1 cellular context compared by ENCODE assay signal in the genomic region with DNA sequence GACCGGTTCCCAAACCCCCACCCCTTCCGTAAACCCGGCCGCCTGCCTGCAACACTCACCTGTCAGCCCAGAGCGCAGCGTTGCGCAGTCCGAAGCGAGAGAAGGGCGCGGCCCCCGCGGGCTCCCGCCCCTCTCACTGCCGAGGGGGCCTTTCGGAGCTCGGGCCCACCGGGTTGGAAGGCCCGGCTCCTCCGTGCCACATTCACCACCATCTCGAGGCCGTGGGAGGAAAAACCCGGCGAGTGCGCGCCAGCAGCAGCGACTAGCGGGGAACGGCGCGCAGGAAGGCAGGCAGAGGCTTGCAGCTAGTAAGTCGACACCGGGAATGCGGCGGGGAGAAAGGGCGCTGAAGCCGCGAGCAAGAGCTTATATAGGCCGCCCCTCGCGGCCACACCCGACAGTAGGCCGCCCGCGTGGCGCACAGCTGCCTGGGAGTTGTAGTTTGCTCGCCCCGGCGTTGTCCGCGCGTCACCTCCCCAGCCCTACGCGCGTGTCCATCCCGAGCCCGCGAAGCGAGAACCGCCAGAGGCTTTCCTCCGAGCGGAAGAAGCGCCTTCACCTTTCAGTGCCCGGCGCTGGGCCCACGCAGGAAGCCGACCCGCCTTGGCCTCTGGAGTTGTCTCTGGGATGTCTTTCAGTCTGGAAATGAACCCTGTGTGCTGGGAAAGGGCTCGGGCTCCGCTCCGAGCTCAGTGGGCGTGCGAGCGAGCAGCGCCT.
TF ChIP-seq lines count a peak whose summit lies in the region.

No MANE protein-coding gene starts in this region.

TF ChIP-seq in HepG2, 621 proteins besides CTCF, POLR2A, EP300 and RAD21 (continued from another document and continues in another):
- TF ChIP-seq, protein P1, sequence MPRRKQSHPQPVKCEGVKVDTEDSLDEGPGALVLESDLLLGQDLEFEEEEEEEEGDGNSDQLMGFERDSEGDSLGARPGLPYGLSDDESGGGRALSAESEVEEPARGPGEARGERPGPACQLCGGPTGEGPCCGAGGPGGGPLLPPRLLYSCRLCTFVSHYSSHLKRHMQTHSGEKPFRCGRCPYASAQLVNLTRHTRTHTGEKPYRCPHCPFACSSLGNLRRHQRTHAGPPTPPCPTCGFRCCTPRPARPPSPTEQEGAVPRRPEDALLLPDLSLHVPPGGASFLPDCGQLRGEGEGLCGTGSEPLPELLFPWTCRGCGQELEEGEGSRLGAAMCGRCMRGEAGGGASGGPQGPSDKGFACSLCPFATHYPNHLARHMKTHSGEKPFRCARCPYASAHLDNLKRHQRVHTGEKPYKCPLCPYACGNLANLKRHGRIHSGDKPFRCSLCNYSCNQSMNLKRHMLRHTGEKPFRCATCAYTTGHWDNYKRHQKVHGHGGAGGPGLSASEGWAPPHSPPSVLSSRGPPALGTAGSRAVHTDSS (CRISPR knock-in tag; conservative IDR thresholded peaks at IDR 0.05) = no peak
- TF ChIP-seq HNF4G (IDR thresholded peaks at IDR 0.05; ENCODE audit: borderline replicate concordance, low read depth, low read length) (peak; percentile 32; the same call in 1 of the 2 replicates), HNF4G (CRISPR knock-in tag; IDR thresholded peaks at IDR 0.05; ENCODE audit: borderline replicate concordance, low read depth) (peak; percentile 76; the same call in 1 of the 2 replicates), SMARCE1 (IDR thresholded peaks at IDR 0.05; ENCODE audit: borderline replicate concordance) (no peak), ZFP36 (IDR thresholded peaks at IDR 0.05; ENCODE audit: borderline replicate concordance, low read depth, low read length, partially characterized antibody) (no peak), REL (CRISPR knock-in tag; conservative IDR thresholded peaks at IDR 0.05) (0 out of 2 replicates have a peak, but pooled peaks have one; percentile 74), ESRRA (CRISPR knock-in tag; IDR thresholded peaks at IDR 0.05; ENCODE audit: low read depth) (peak; percentile 55; the same call in 1 of the 2 replicates), AGO1 (IDR thresholded peaks at IDR 0.05; ENCODE audit: low read depth, low read length, poor library complexity, severe bottlenecking) (peak; percentile 52), NR2F6 (IDR thresholded peaks at IDR 0.05) (no peak), NR2F6 (CRISPR knock-in tag; IDR thresholded peaks at IDR 0.05) (peak; percentile 60; the same call in 1 of the 2 replicates), GTF2F1 (IDR thresholded peaks at IDR 0.05; ENCODE audit: low read length) (peak; percentile 99), KLF16 (CRISPR knock-in tag; IDR thresholded peaks at IDR 0.05) (peak in 1 of 2 experiments; percentile 97; a peak in 2 of 4 replicates), TCF7L2 (IDR thresholded peaks at IDR 0.05; ENCODE audit: low read depth, low read length) (no peak), ELF4 (CRISPR knock-in tag; IDR thresholded peaks at IDR 0.05; ENCODE audit: borderline replicate concordance) (no peak), HNF4A (CRISPR knock-in tag; IDR thresholded peaks at IDR 0.05) (no peak), SATB2 (CRISPR knock-in tag; IDR thresholded peaks at IDR 0.05) (peak; percentile 22; the same call in 1 of the 2 replicates), NONO (IDR thresholded peaks at IDR 0.05) (no peak), NONO (CRISPR knock-in tag; conservative IDR thresholded peaks at IDR 0.05) (peak; percentile 97), NBN (conservative IDR thresholded peaks at IDR 0.05) (no peak), KAT7 (CRISPR knock-in tag; IDR thresholded peaks at IDR 0.05; ENCODE audit: borderline replicate concordance) (peak; percentile 74), NFIB (CRISPR knock-in tag; IDR thresholded peaks at IDR 0.05; ENCODE audit: borderline replicate concordance) (no peak), ZNF558 (CRISPR knock-in tag; IDR thresholded peaks at IDR 0.05; ENCODE audit: borderline replicate concordance) (peak; percentile 90; the same call in 1 of the 2 replicates), KDM5A (IDR thresholded peaks at IDR 0.05; ENCODE audit: borderline replicate concordance, low read length) (peak; percentile 63; the same call in 1 of the 2 replicates), JUNB (CRISPR knock-in tag; IDR thresholded peaks at IDR 0.05; ENCODE audit: borderline replicate concordance) (no peak), RBM39 (IDR thresholded peaks at IDR 0.05; ENCODE audit: low read depth, low read length, poor library complexity, severe bottlenecking) (peak; percentile 100), ZNF235 (CRISPR knock-in tag; IDR thresholded peaks at IDR 0.05; ENCODE audit: borderline replicate concordance) (peak; percentile 90; the same call in 1 of the 2 replicates), FOXM1 (CRISPR knock-in tag; IDR thresholded peaks at IDR 0.05) (no peak), MXI1 (IDR thresholded peaks at IDR 0.05; ENCODE audit: borderline replicate concordance, low read depth, low read length) (peak; percentile 87), ZNF333 (CRISPR knock-in tag; IDR thresholded peaks at IDR 0.05; ENCODE audit: borderline replicate concordance) (no peak; the same call in 1 of the 2 replicates), ZNF446 (CRISPR knock-in tag; IDR thresholded peaks at IDR 0.05) (peak; percentile 86; the same call in 1 of the 2 replicates), TGIF2 (CRISPR knock-in tag; IDR thresholded peaks at IDR 0.05) (peak; percentile 88), ARNT2 (CRISPR knock-in tag; IDR thresholded peaks at IDR 0.05; ENCODE audit: low read depth) (peak; percentile 76), SIX4 (CRISPR knock-in tag; IDR thresholded peaks at IDR 0.05) (no peak), NFE2 (CRISPR knock-in tag; IDR thresholded peaks at IDR 0.05) (0 out of 2 replicates have a peak, but pooled peaks have one; percentile 10), MTF2 (CRISPR knock-in tag; IDR thresholded peaks at IDR 0.05; ENCODE audit: borderline replicate concordance) (peak; percentile 87), TBX2 (CRISPR knock-in tag; IDR thresholded peaks at IDR 0.05; ENCODE audit: borderline replicate concordance) (peak; percentile 90), CBX5 (CRISPR knock-in tag; IDR thresholded peaks at IDR 0.05; ENCODE audit: borderline replicate concordance) (peak; percentile 40; the same call in 1 of the 2 replicates), HES4 (CRISPR knock-in tag; IDR thresholded peaks at IDR 0.05; ENCODE audit: borderline replicate concordance) (peak; percentile 91; the same call in 1 of the 2 replicates), ATAD3A (CRISPR knock-in tag; IDR thresholded peaks at IDR 0.05) (no peak), ZSCAN21 (CRISPR knock-in tag; IDR thresholded peaks at IDR 0.05; ENCODE audit: borderline replicate concordance) (peak; percentile 93), SMC3 (IDR thresholded peaks at IDR 0.05; ENCODE audit: low read length) (no peak)
- TF ChIP-seq, protein P2, sequence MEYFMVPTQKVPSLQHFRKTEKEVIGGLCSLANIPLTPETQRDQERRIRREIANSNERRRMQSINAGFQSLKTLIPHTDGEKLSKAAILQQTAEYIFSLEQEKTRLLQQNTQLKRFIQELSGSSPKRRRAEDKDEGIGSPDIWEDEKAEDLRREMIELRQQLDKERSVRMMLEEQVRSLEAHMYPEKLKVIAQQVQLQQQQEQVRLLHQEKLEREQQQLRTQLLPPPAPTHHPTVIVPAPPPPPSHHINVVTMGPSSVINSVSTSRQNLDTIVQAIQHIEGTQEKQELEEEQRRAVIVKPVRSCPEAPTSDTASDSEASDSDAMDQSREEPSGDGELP (IDR thresholded peaks at IDR 0.05; ENCODE audit: borderline replicate concordance, low read depth) = no peak; the same call in 1 of the 2 replicates
- TF ChIP-seq, protein P3, sequence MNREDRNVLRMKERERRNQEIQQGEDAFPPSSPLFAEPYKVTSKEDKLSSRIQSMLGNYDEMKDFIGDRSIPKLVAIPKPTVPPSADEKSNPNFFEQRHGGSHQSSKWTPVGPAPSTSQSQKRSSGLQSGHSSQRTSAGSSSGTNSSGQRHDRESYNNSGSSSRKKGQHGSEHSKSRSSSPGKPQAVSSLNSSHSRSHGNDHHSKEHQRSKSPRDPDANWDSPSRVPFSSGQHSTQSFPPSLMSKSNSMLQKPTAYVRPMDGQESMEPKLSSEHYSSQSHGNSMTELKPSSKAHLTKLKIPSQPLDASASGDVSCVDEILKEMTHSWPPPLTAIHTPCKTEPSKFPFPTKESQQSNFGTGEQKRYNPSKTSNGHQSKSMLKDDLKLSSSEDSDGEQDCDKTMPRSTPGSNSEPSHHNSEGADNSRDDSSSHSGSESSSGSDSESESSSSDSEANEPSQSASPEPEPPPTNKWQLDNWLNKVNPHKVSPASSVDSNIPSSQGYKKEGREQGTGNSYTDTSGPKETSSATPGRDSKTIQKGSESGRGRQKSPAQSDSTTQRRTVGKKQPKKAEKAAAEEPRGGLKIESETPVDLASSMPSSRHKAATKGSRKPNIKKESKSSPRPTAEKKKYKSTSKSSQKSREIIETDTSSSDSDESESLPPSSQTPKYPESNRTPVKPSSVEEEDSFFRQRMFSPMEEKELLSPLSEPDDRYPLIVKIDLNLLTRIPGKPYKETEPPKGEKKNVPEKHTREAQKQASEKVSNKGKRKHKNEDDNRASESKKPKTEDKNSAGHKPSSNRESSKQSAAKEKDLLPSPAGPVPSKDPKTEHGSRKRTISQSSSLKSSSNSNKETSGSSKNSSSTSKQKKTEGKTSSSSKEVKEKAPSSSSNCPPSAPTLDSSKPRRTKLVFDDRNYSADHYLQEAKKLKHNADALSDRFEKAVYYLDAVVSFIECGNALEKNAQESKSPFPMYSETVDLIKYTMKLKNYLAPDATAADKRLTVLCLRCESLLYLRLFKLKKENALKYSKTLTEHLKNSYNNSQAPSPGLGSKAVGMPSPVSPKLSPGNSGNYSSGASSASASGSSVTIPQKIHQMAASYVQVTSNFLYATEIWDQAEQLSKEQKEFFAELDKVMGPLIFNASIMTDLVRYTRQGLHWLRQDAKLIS (CRISPR knock-in tag; IDR thresholded peaks at IDR 0.05) = peak; percentile 98
- TF ChIP-seq, protein P4, sequence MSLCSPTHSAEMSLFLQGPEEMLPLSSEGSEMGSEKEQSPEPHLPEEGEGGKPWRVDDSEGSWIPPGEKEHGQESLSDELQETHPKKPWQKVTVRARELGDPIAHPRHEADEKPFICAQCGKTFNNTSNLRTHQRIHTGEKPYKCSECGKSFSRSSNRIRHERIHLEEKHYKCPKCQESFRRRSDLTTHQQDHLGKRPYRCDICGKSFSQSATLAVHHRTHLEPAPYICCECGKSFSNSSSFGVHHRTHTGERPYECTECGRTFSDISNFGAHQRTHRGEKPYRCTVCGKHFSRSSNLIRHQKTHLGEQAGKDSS (CRISPR knock-in tag; IDR thresholded peaks at IDR 0.05; ENCODE audit: borderline replicate concordance, low read depth) = 0 out of 2 replicates have a peak, but pooled peaks have one; percentile 54
- TF ChIP-seq, protein P5, sequence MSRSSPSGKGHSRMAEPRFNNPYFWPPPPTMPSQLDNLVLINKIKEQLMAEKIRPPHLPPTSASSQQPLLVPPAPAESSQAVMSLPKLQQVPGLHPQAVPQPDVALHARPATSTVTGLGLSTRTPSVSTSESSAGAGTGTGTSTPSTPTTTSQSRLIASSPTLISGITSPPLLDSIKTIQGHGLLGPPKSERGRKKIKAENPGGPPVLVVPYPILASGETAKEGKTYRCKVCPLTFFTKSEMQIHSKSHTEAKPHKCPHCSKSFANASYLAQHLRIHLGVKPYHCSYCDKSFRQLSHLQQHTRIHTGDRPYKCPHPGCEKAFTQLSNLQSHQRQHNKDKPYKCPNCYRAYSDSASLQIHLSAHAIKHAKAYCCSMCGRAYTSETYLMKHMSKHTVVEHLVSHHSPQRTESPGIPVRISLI (CRISPR knock-in tag; IDR thresholded peaks at IDR 0.05; ENCODE audit: borderline replicate concordance) = peak; percentile 56; the same call in 1 of the 2 replicates
- TF ChIP-seq, protein P6, sequence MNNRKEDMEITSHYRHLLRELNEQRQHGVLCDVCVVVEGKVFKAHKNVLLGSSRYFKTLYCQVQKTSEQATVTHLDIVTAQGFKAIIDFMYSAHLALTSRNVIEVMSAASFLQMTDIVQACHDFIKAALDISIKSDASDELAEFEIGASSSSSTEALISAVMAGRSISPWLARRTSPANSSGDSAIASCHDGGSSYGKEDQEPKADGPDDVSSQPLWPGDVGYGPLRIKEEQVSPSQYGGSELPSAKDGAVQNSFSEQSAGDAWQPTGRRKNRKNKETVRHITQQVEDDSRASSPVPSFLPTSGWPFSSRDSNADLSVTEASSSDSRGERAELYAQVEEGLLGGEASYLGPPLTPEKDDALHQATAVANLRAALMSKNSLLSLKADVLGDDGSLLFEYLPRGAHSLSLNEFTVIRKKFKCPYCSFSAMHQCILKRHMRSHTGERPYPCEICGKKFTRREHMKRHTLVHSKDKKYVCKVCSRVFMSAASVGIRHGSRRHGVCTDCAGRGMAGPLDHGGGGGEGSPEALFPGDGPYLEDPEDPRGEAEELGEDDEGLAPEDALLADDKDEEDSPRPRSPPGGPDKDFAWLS (CRISPR knock-in tag; IDR thresholded peaks at IDR 0.05; ENCODE audit: borderline replicate concordance) = peak; percentile 55; the same call in 1 of the 2 replicates
- TF ChIP-seq, protein P7, sequence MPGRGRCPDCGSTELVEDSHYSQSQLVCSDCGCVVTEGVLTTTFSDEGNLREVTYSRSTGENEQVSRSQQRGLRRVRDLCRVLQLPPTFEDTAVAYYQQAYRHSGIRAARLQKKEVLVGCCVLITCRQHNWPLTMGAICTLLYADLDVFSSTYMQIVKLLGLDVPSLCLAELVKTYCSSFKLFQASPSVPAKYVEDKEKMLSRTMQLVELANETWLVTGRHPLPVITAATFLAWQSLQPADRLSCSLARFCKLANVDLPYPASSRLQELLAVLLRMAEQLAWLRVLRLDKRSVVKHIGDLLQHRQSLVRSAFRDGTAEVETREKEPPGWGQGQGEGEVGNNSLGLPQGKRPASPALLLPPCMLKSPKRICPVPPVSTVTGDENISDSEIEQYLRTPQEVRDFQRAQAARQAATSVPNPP (CRISPR knock-in tag; IDR thresholded peaks at IDR 0.05) = peak; percentile 81; the same call in 1 of the 2 replicates
- TF ChIP-seq, protein P8, sequence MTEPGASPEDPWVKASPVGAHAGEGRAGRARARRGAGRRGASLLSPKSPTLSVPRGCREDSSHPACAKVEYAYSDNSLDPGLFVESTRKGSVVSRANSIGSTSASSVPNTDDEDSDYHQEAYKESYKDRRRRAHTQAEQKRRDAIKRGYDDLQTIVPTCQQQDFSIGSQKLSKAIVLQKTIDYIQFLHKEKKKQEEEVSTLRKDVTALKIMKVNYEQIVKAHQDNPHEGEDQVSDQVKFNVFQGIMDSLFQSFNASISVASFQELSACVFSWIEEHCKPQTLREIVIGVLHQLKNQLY (CRISPR knock-in tag; IDR thresholded peaks at IDR 0.05) = no peak; the same call in 1 of the 2 replicates
- TF ChIP-seq, protein P9, sequence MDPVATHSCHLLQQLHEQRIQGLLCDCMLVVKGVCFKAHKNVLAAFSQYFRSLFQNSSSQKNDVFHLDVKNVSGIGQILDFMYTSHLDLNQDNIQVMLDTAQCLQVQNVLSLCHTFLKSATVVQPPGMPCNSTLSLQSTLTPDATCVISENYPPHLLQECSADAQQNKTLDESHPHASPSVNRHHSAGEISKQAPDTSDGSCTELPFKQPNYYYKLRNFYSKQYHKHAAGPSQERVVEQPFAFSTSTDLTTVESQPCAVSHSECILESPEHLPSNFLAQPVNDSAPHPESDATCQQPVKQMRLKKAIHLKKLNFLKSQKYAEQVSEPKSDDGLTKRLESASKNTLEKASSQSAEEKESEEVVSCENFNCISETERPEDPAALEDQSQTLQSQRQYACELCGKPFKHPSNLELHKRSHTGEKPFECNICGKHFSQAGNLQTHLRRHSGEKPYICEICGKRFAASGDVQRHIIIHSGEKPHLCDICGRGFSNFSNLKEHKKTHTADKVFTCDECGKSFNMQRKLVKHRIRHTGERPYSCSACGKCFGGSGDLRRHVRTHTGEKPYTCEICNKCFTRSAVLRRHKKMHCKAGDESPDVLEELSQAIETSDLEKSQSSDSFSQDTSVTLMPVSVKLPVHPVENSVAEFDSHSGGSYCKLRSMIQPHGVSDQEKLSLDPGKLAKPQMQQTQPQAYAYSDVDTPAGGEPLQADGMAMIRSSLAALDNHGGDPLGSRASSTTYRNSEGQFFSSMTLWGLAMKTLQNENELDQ (CRISPR knock-in tag; IDR thresholded peaks at IDR 0.05; ENCODE audit: borderline replicate concordance) = 0 out of 2 replicates have a peak, but pooled peaks have one; percentile 12
